Comparison of ENCODE assay signal across 14 cellular contexts in genomic region chr21:42120056-42120903, GRCh38. TPM values are rescaled to one million over a fixed set of nuclear protein-coding genes. Genes with fewer than 3 reads are reported as not detected.
DNase-seq lines count a peak whose midpoint lies in the region; ATAC-seq, FAIRE-seq and TF ChIP-seq lines count a peak whose summit lies in the region.
"Had no signal": no experiment of that assay in that cellular context is flagged by ENCODE, and none has a peak within 500 bp of the region (broad histone marks: within the 10 kb centered on the region; RNA-seq: fewer than 3 reads in every experiment).

No MANE protein-coding gene starts in this region.

- 23 to 57% (median 34%) methylated on average over 11 of the region's 11 CpGs for whole genome bisulfite sequencing in small intestine, 3 donors
- WGBS in GM23248 (ENCODE audit: low coverage in 1 of 2, low lambda C conversion rate in 2 of 2, missing lambda C conversion rate in 2 of 2), 2 experiments, result 76 to 78% methylated on average over 11 of the region's 11 CpGs

- peak overlapping the region in 1 of 2 donors; percentile 28 for H3K4me3 Mint-ChIP-seq in CD14-positive monocyte

- H3K9me2 ChIP-seq in GM23248 (ENCODE audit: insufficient read depth), result no peaks in the 10 kb centered on the region

- no peak overlapping the region for H3K27ac ChIP-seq in HEK293 (ENCODE audit: extremely low read depth, low read depth, low read length)
- H3K27ac ChIP-seq in VCaP, result peak overlapping the region; percentile 91
- no peak overlapping the region for H3K27ac ChIP-seq in small intestine (ENCODE audit: low read depth in 1 of 2, low read length in 1 of 2)
- no peak overlapping the region for H3K27ac ChIP-seq in GM23248
- H3K27ac ChIP-seq: upper lobe of left lung had no signal

- no peak for FAIRE-seq in small intestine (lab: Jason Lieb, UNC)
- FAIRE-seq: GM18507 had no signal

- H2AFZ ChIP-seq in GM23248, result no peak overlapping the region

- H3K9me3 Mint-ChIP-seq in CD14-positive monocyte, result no peaks in the 10 kb centered on the region

- H3K9me3 ChIP-seq in HEK293 (ENCODE audit: control insufficient read depth, insufficient read depth, low read depth, low read length), result no peaks in the 10 kb centered on the region
- no peaks in the 10 kb centered on the region for H3K9me3 ChIP-seq in small intestine (ENCODE audit: control insufficient read depth, low read depth)
- H3K9me3 ChIP-seq in GM23248 (ENCODE audit: low read depth), result no peaks in the 10 kb centered on the region
- H3K9me3 ChIP-seq: upper lobe of left lung had no signal

- no peaks in the 10 kb centered on the region for H4K20me1 ChIP-seq in GM23248 (ENCODE audit: insufficient read depth)

- ATAC-seq in HG03135 (IDR thresholded peaks at IDR 0.05; ENCODE audit: unreplicated experiment), result no peak

- no peak overlapping the region for H3K9ac ChIP-seq in GM23248

- no peaks in the 10 kb centered on the region for H3K79me2 ChIP-seq in GM23248 (ENCODE audit: insufficient read depth)

- H3K4me1 Mint-ChIP-seq in CD14-positive monocyte, result peaks cover 43% of the 10 kb centered on the region

- POLR2A ChIA-PET in HEK293 (lab: Yijun Ruan, JAX), result no interaction called here

- CTCF ChIA-PET in HEK293 (lab: Yijun Ruan, JAX), result interaction anchor here (0.8 to 2.1 kb wide), 6 partner anchors 9 to 508 kb away, joined by 3 to 7 read pairs (median 4); no protein-coding TSS in a partner anchor

- no peak overlapping the region for H3K4me2 ChIP-seq in GM23248 (ENCODE audit: unreplicated experiment)

- no peaks in the 10 kb centered on the region for H3K27me3 ChIP-seq in small intestine (ENCODE audit: control insufficient read depth in 2 of 2, insufficient read depth in 2 of 2, low read length in 2 of 2)
- no peaks in the 10 kb centered on the region; the same call in 1 of the 2 replicates for H3K27me3 ChIP-seq in GM23248 (replicated peaks; ENCODE audit: insufficient read depth)

- no peaks in the 10 kb centered on the region for H3F3A ChIP-seq in GM23248 (ENCODE audit: insufficient read depth)

- H3K36me3 Mint-ChIP-seq in CD14-positive monocyte, result no peaks in the 10 kb centered on the region

- no peaks in the 10 kb centered on the region for H3K36me3 ChIP-seq in HEK293 (ENCODE audit: control insufficient read depth in 2 of 2, insufficient read depth in 1 of 2, low read length in 2 of 2)
- no peaks in the 10 kb centered on the region for H3K36me3 ChIP-seq in small intestine (ENCODE audit: control insufficient read depth in 2 of 2, insufficient read depth in 2 of 2, low read length in 2 of 2)
- H3K36me3 ChIP-seq in GM23248 (ENCODE audit: low read depth), result no peaks in the 10 kb centered on the region
- H3K36me3 ChIP-seq: upper lobe of left lung had no signal

- DNase-seq in NCI-H1694 (lab: John Stamatoyannopoulos, UW), result peak; percentile 51
- DNase-seq in small intestine, result peak; percentile 37
- DNase-seq in SKM-1 (lab: John Stamatoyannopoulos, UW; ENCODE audit: unreplicated experiment), result no peak
- no peak for DNase-seq in GM23248
- DNase-seq in CD14-positive monocyte (ENCODE audit: low spot score), result no peak
- DNase-seq: activated gamma-delta T cell treated with Interleukin-2 at 50 U/mL for 16 hours; stimulated activated CD4-positive, alpha-beta T cell treated with anti-CD3 and anti-CD28 coated beads, Interleukin-12 subunit alpha, Interleukin-12 subunit beta, amount 100 ng/mL, for 4 hours; upper lobe of left lung had no signal

- no peak overlapping the region for H3K27ac Mint-ChIP-seq in CD14-positive monocyte

- in situ Hi-C loops in GM23248 (cut with MboI), result loop anchor here (10.0 to 25.0 kb wide), 2 partner anchors 183 to 515 kb away; no protein-coding TSS in a partner anchor

- peaks cover 31 to 47% (median 41%) of the 10 kb centered on the region in 3 donors for H3K27me3 Mint-ChIP-seq in CD14-positive monocyte (ENCODE audit: low read depth in 3 of 3)

- TF ChIP-seq CTCF in HEK293 (tag by site-specific recombination; IDR thresholded peaks at IDR 0.05) (no peak), VCaP (conservative IDR thresholded peaks at IDR 0.05) (0 out of 2 replicates have a peak, but pooled peaks have one; percentile 6), CD14-positive monocyte (IDR thresholded peaks at IDR 0.05) (no peak)

- H3K4me1 ChIP-seq in HEK293 (ENCODE audit: control insufficient read depth, insufficient read depth, low read length), result no peaks in the 10 kb centered on the region
- H3K4me1 ChIP-seq in small intestine (ENCODE audit: control insufficient read depth in 2 of 2, insufficient read depth in 1 of 2, low read depth in 1 of 2, low read length in 1 of 2), result no peaks in the 10 kb centered on the region
- H3K4me1 ChIP-seq in GM23248 (ENCODE audit: insufficient read depth), result peaks cover 11% of the 10 kb centered on the region

- intact Hi-C loops in CD14-positive monocyte (cut with micrococcal nuclease), result no loop called here

- H3K4me3 ChIP-seq in HEK293 (ENCODE audit: low read depth, low read length), result no peak overlapping the region
- H3K4me3 ChIP-seq in small intestine (ENCODE audit: low read depth in 1 of 2, low read length in 2 of 2), result no peak overlapping the region
- no peak overlapping the region for H3K4me3 ChIP-seq in GM23248
- H3K4me3 ChIP-seq: upper lobe of left lung had no signal

TF ChIP-seq in HEK293, 187 proteins besides CTCF, POLR2A, EP300 and RAD21:
- TF ChIP-seq REST (tag by site-specific recombination; IDR thresholded peaks at IDR 0.05) (no peak), ZNF600 (tag by site-specific recombination; IDR thresholded peaks at IDR 0.05) (peak; percentile 37; the same call in 1 of the 2 replicates)

RNA-seq across cellular contexts. Expression of gene UMODL1, which starts 49.2 kb away (rescaled TPM):
- polyA plus RNA-seq in small intestine, result under 1 TPM in 2 of 3 donors, not detected in 1; 0.43 to 0.67 TPM
- total RNA-seq in GM23248 (2014; rRNA removed; shearing (Covaris generic)), result not detected in 2 replicates
- polyA plus RNA-seq in GM23248 (2016; fragmentation: Nextera tagmentation; extraction: Ambion mirVana), result not detected in 2 replicates
- polyA plus RNA-seq in CD14-positive monocyte, result not detected
- total RNA-seq: lung microvascular endothelial cell, SK-MEL-5 had no signal

Comparison
In these comparisons a context has a peak if more than half of its experiments do, and no peak if none do; other contexts are left out.
1. DNase-seq: peak in NCI-H1694 (single experiment) and small intestine (single experiment); none in SKM-1 (single experiment), GM23248 (single experiment) and CD14-positive monocyte (single experiment).